In genomic region chr1:31715097-31715872, GRCh38 we compare ENCODE assay signal across 8 cellular contexts. TPM values are rescaled to one million over a fixed set of nuclear protein-coding genes. Genes with fewer than 3 reads are reported as not detected.
A peak's percentile ranks its signal among the peaks of the same experiment; 100 is the strongest.
DNase-seq lines count a peak whose midpoint lies in the region; ATAC-seq and TF ChIP-seq lines count a peak whose summit lies in the region.

No MANE protein-coding gene starts in this region.

- H3K27me3 Mint-ChIP-seq in activated naive CD4-positive, alpha-beta T cell treated with anti-CD3 and anti-CD28 coated beads, Interleukin-2, amount 50 U/mL, for 24 hours, result peaks cover 37% of the 10 kb centered on the region
- H3K27me3 Mint-ChIP-seq in nephron progenitor cell (ENCODE audit: low read depth, poor library complexity), result peaks cover 25% of the 10 kb centered on the region

- peak; percentile 46 for ATAC-seq in GM21360 (IDR thresholded peaks at IDR 0.05; ENCODE audit: unreplicated experiment)

- H3K9me3 Mint-ChIP-seq in activated naive CD4-positive, alpha-beta T cell treated with anti-CD3 and anti-CD28 coated beads, Interleukin-2, amount 50 U/mL, for 24 hours, result no peaks in the 10 kb centered on the region
- no peaks in the 10 kb centered on the region for H3K9me3 Mint-ChIP-seq in nephron progenitor cell

- peak overlapping the region; percentile 55 for H3K4me3 Mint-ChIP-seq in activated naive CD4-positive, alpha-beta T cell treated with anti-CD3 and anti-CD28 coated beads, Interleukin-2, amount 50 U/mL, for 24 hours
- H3K4me3 Mint-ChIP-seq in nephron progenitor cell, result peak overlapping the region; percentile 85

- peak; percentile 83 for TF ChIP-seq CTCF in nephron progenitor cell (IDR thresholded peaks at IDR 0.05)

- H3K36me3 Mint-ChIP-seq in activated naive CD4-positive, alpha-beta T cell treated with anti-CD3 and anti-CD28 coated beads, Interleukin-2, amount 50 U/mL, for 24 hours, result no peaks in the 10 kb centered on the region
- no peaks in the 10 kb centered on the region for H3K36me3 Mint-ChIP-seq in nephron progenitor cell (ENCODE audit: low read depth)

- no peak overlapping the region for H3K27ac Mint-ChIP-seq in activated naive CD4-positive, alpha-beta T cell treated with anti-CD3 and anti-CD28 coated beads, Interleukin-2, amount 50 U/mL, for 24 hours
- H3K27ac Mint-ChIP-seq in nephron progenitor cell, result peak overlapping the region; percentile 88

- DNase-seq in Ammon's horn (ENCODE audit: low spot score) (peak; percentile 90), NCI-H524 (lab: John Stamatoyannopoulos, UW) (peak; percentile 85 to 90), germinal center (ENCODE audit: low spot score) (peak; percentile 45), nephron progenitor cell (peak; percentile 88), ureter (ENCODE audit: low spot score) (peak; percentile 95), NK-92 (lab: John Stamatoyannopoulos, UW; ENCODE audit: unreplicated experiment) (no peak)

- H3K4me1 Mint-ChIP-seq in activated naive CD4-positive, alpha-beta T cell treated with anti-CD3 and anti-CD28 coated beads, Interleukin-2, amount 50 U/mL, for 24 hours, result peaks cover 17% of the 10 kb centered on the region
- H3K4me1 Mint-ChIP-seq in nephron progenitor cell, result peaks cover 29% of the 10 kb centered on the region

RNA-seq across cellular contexts. Expression of gene COL16A1, which starts 11.5 kb away (rescaled TPM):
- 110 TPM for total RNA-seq in ureter

RNA-seq across cellular contexts. Expression of gene ADGRB2, which starts 48.9 kb away (rescaled TPM):
- total RNA-seq in ureter, result 7.5 TPM
